Comparison of ENCODE assay signal across 26 cellular contexts in genomic region chr5:16755641-16756040, GRCh38.
"Had no signal": no experiment of that assay in that cellular context is flagged by ENCODE, and none has a peak within 500 bp of the region (broad histone marks: within the 10 kb centered on the region; RNA-seq: fewer than 3 reads in every experiment).

No MANE protein-coding gene starts in this region.

- DNase-seq: colonic mucosa; effector CD8-positive, alpha-beta T cell; endodermal cell; foreskin keratinocyte; glutamatergic neuron; heart right ventricle; hypothalamus; mucosa of descending colon; naive B cell; nucleus accumbens; right cardiac atrium; sigmoid colon; stimulated activated CD4-positive, alpha-beta T cell treated with anti-CD3 and anti-CD28 coated beads, Interleukin-2, amount 100 ng/mL, for 24 hours; stimulated activated CD4-positive, alpha-beta T cell treated with anti-CD3 and anti-CD28 coated beads, Interleukin-4, amount 100 ng/mL, for 24 hours; upper lobe of left lung had no signal

- H3K4me1 Mint-ChIP-seq: memory B cell; stimulated activated memory B cell treated with anti-CD40 and anti-IgM and Interleukin-4, amounts not matched to agents 10 μg/mL and 1 μg/mL and 100 μg/mL, for 72 hours had no signal

- H3K27me3 ChIP-seq: colonic mucosa, esophagus muscularis mucosa, foreskin keratinocyte, gastroesophageal sphincter, heart right ventricle, sigmoid colon, tibial nerve, upper lobe of left lung had no signal

- H3K36me3 Mint-ChIP-seq: memory B cell; naive B cell; natural killer cell treated with Interleukin-12 subunit alpha and Interleukin-12 subunit beta and Interleukin-15 and Interleukin-18, amount 100 ng/mL, for 72 hours; stimulated activated memory B cell treated with anti-CD40 and anti-IgM and Interleukin-4, amounts not matched to agents 10 μg/mL and 1 μg/mL and 100 μg/mL, for 72 hours had no signal

- H3K9me3 Mint-ChIP-seq: dendritic cell treated with granulocyte-macrophage colony-stimulating factor and Interleukin-4, amounts not matched to agents 40 ng/mL and 50 ng/mL, for 4 days; endodermal cell; memory B cell; naive B cell; natural killer cell treated with Interleukin-12 subunit alpha and Interleukin-12 subunit beta and Interleukin-15 and Interleukin-18, amount 100 ng/mL, for 72 hours; stimulated activated memory B cell treated with anti-CD40 and anti-IgM and Interleukin-4, amounts not matched to agents 10 μg/mL and 1 μg/mL and 100 μg/mL, for 72 hours; stimulated activated naive CD8-positive, alpha-beta T cell treated with anti-CD3 and anti-CD28 coated beads, Interleukin-15, Interleukin-2, amounts not matched to agents 100 ng/mL and 50 ng/mL, for 24 hours had no signal

- H3K27ac ChIP-seq: colonic mucosa, esophagus muscularis mucosa, foreskin keratinocyte, gastroesophageal sphincter, heart right ventricle, prostate gland, sigmoid colon, thoracic aorta, tibial nerve, upper lobe of left lung had no signal

- H3K4me3 ChIP-seq: colonic mucosa, esophagus muscularis mucosa, gastroesophageal sphincter, heart right ventricle, lung, mucosa of descending colon, prostate gland, sigmoid colon, thoracic aorta, tibial nerve, upper lobe of left lung had no signal

- ATAC-seq: foreskin keratinocyte; gastroesophageal sphincter; heart right ventricle; mucosa of descending colon; natural killer cell treated with Interleukin-12 subunit alpha and Interleukin-12 subunit beta and Interleukin-15 and Interleukin-18, amount 100 ng/mL, for 72 hours; right cardiac atrium; stimulated activated memory B cell treated with anti-CD40 and anti-IgM and Interleukin-4, amounts not matched to agents 10 μg/mL and 1 μg/mL and 100 μg/mL, for 72 hours had no signal

- H3K4me3 Mint-ChIP-seq: dendritic cell treated with granulocyte-macrophage colony-stimulating factor and Interleukin-4, amounts not matched to agents 40 ng/mL and 50 ng/mL, for 4 days; endodermal cell; memory B cell; naive B cell; natural killer cell treated with Interleukin-12 subunit alpha and Interleukin-12 subunit beta and Interleukin-15 and Interleukin-18, amount 100 ng/mL, for 72 hours; stimulated activated memory B cell treated with anti-CD40 and anti-IgM and Interleukin-4, amounts not matched to agents 10 μg/mL and 1 μg/mL and 100 μg/mL, for 72 hours; stimulated activated naive CD8-positive, alpha-beta T cell treated with anti-CD3 and anti-CD28 coated beads, Interleukin-15, Interleukin-2, amounts not matched to agents 100 ng/mL and 50 ng/mL, for 24 hours had no signal

- H3K4me1 ChIP-seq: colonic mucosa, esophagus muscularis mucosa, foreskin keratinocyte, gastroesophageal sphincter, heart right ventricle, prostate gland, tibial nerve had no signal

- H3K27me3 Mint-ChIP-seq: dendritic cell treated with granulocyte-macrophage colony-stimulating factor and Interleukin-4, amounts not matched to agents 40 ng/mL and 50 ng/mL, for 4 days; memory B cell; naive B cell; natural killer cell treated with Interleukin-12 subunit alpha and Interleukin-12 subunit beta and Interleukin-15 and Interleukin-18, amount 100 ng/mL, for 72 hours; stimulated activated memory B cell treated with anti-CD40 and anti-IgM and Interleukin-4, amounts not matched to agents 10 μg/mL and 1 μg/mL and 100 μg/mL, for 72 hours; stimulated activated naive CD8-positive, alpha-beta T cell treated with anti-CD3 and anti-CD28 coated beads, Interleukin-15, Interleukin-2, amounts not matched to agents 100 ng/mL and 50 ng/mL, for 24 hours had no signal

- H3K36me3 ChIP-seq: colonic mucosa, gastroesophageal sphincter, prostate gland, sigmoid colon, thoracic aorta had no signal

- H3K9me3 ChIP-seq: colonic mucosa, esophagus muscularis mucosa, gastroesophageal sphincter, heart right ventricle, mucosa of descending colon, prostate gland, sigmoid colon, thoracic aorta, tibial nerve, upper lobe of left lung had no signal

- H3K27ac Mint-ChIP-seq: dendritic cell treated with granulocyte-macrophage colony-stimulating factor and Interleukin-4, amounts not matched to agents 40 ng/mL and 50 ng/mL, for 4 days; endodermal cell; memory B cell; naive B cell; natural killer cell treated with Interleukin-12 subunit alpha and Interleukin-12 subunit beta and Interleukin-15 and Interleukin-18, amount 100 ng/mL, for 72 hours; stimulated activated memory B cell treated with anti-CD40 and anti-IgM and Interleukin-4, amounts not matched to agents 10 μg/mL and 1 μg/mL and 100 μg/mL, for 72 hours; stimulated activated naive CD8-positive, alpha-beta T cell treated with anti-CD3 and anti-CD28 coated beads, Interleukin-15, Interleukin-2, amounts not matched to agents 100 ng/mL and 50 ng/mL, for 24 hours had no signal
